19 cellular contexts compared by ENCODE assay signal in the genomic region with DNA sequence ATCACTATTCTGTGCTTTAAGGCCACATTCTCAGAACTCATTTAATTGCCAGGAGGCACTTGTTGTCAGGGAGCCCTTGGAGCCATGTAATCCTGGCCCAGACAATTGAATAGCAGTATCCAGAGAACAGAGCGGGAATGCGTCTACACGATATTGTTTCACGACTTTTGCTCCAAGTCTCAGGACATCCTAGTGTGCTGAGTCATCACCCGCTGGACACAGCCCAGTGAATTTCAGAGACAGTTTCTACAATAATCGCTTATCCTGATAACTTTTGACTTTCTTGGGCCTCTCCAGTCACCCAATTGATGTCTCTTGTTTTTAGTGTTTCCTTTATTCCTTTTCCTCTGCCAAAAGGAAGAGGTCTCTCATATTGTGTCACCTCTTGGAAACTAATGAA.
"Had no signal": no experiment of that assay in that cellular context is flagged by ENCODE, and none has a peak within 500 bp of the region (broad histone marks: within the 10 kb centered on the region; RNA-seq: fewer than 3 reads in every experiment).

No MANE protein-coding gene starts in this region.

- H3K4me3 ChIP-seq: adrenal gland, ascending aorta, colonic mucosa, dorsolateral prefrontal cortex, gastroesophageal sphincter, heart left ventricle, lower lobe of right lung, prostate gland, thoracic aorta, upper lobe of right lung had no signal

- DNase-seq: activated CD4-positive, alpha-beta T cell treated with anti-CD3 and anti-CD28 coated beads for 1 hour; activated CD4-positive, alpha-beta T cell treated with anti-CD3 and anti-CD28 coated beads, Interleukin-2, amount 50 U/mL, for 1 hour; activated gamma-delta T cell treated with Interleukin-2 at 50 U/mL for 16 hours; activated T-cell treated with anti-CD3 and anti-CD28 coated beads, Interleukin-2, amount 50 U/mL, for 1 hour; adrenal gland; colonic mucosa; dorsolateral prefrontal cortex; heart left ventricle; lower lobe of right lung; naive thymus-derived CD4-positive, alpha-beta T cell; stimulated activated CD4-positive, alpha-beta T cell treated with anti-CD3 and anti-CD28 coated beads, Interleukin-4, amount 100 ng/mL, for 24 hours; stimulated activated naive CD4-positive, alpha-beta T cell treated with Interleukin-2 at 50 U/mL for 16 hours; T-helper 9 cell; upper lobe of right lung had no signal

- H3K36me3 ChIP-seq: adrenal gland, ascending aorta, colonic mucosa, gastroesophageal sphincter, heart left ventricle, lower lobe of right lung, prostate gland, thoracic aorta, upper lobe of right lung had no signal

- ATAC-seq: gastroesophageal sphincter; heart left ventricle; lower lobe of right lung; naive thymus-derived CD4-positive, alpha-beta T cell; upper lobe of right lung had no signal

- H3K4me1 ChIP-seq: adrenal gland, ascending aorta, colonic mucosa, gastroesophageal sphincter, heart left ventricle, lower lobe of right lung, prostate gland, upper lobe of right lung had no signal

- H3K27ac ChIP-seq: adrenal gland, ascending aorta, colonic mucosa, dorsolateral prefrontal cortex, gastroesophageal sphincter, heart left ventricle, lower lobe of right lung, prostate gland, thoracic aorta, upper lobe of right lung had no signal

- H3K9me3 ChIP-seq: adrenal gland, ascending aorta, colonic mucosa, gastroesophageal sphincter, heart left ventricle, lower lobe of right lung, prostate gland, thoracic aorta, upper lobe of right lung had no signal

- FAIRE-seq: keratinocyte had no signal

- H3K27me3 ChIP-seq: adrenal gland, ascending aorta, colonic mucosa, heart left ventricle, upper lobe of right lung had no signal
